In the genomic region with DNA sequence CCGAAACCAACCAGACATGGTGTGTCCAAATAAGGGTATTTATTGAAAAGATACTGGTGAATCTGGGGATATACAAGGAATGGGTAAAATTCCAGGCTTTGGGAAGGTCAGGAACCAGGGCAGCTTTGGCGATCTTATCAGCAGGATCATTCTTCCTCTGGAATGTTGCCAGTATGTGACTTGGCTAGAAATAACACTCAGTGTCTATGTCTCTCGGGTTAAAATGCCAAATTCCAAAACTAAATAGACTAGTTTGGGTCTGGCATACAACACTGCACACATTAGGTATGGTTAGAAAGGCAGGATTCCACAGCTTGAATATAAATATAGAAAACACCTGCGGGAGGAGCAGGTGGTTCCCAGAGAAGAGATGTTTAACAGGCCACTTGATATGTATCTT, we compare ENCODE assay signal across 20 cellular contexts.
A peak's percentile ranks its signal among the peaks of the same experiment; 100 is the strongest.
DNase-seq lines count a peak whose midpoint lies in the region; ATAC-seq, FAIRE-seq and TF ChIP-seq lines count a peak whose summit lies in the region.
"Had no signal": no experiment of that assay in that cellular context is flagged by ENCODE, and none has a peak within 500 bp of the region (broad histone marks: within the 10 kb centered on the region; RNA-seq: fewer than 3 reads in every experiment).

No MANE protein-coding gene starts in this region.

- no peak for TF ChIP-seq RAD21 in Ishikawa (IDR thresholded peaks at IDR 0.05; ENCODE audit: low read depth)

- 71 to 86% methylated on average over 2 of the region's 4 CpGs for WGBS in mesodermal cell (ENCODE audit: insufficient coverage in 2 of 2), 2 experiments

- H3K9me3 ChIP-seq in mesodermal cell (ENCODE audit: control insufficient read depth, low read length) (no peaks in the 10 kb centered on the region), T-helper 17 cell (ENCODE audit: control insufficient read depth, low read length, poor library complexity, severe bottlenecking) (no peaks in the 10 kb centered on the region)
- H3K9me3 ChIP-seq: prostate gland, transverse colon had no signal

- peak overlapping the region; percentile 55 for H3K27ac ChIP-seq in mesodermal cell (ENCODE audit: low read depth, low read length, severe bottlenecking)
- H3K27ac ChIP-seq: 22Rv1, prostate gland, transverse colon had no signal

- no peaks in the 10 kb centered on the region for H3K27me3 Mint-ChIP-seq in T-helper 17 cell

- FAIRE-seq in RCC 7860 (lab: Jason Lieb, UNC) = peak; percentile 50
- FAIRE-seq: endometrium had no signal

- no peaks in the 10 kb centered on the region for H3K36me3 ChIP-seq in mesodermal cell (ENCODE audit: control insufficient read depth, insufficient read depth, low read length)
- H3K36me3 ChIP-seq: prostate gland, transverse colon had no signal

- peaks cover 25% of the 10 kb centered on the region for H3K4me1 ChIP-seq in mesodermal cell (ENCODE audit: control insufficient read depth, insufficient read depth, low read length, poor library complexity, severe bottlenecking)
- H3K4me1 ChIP-seq: prostate gland had no signal

- DNase-seq in DMS 273 (lab: John Stamatoyannopoulos, UW; ENCODE audit: unreplicated experiment) (peak; percentile 56), DMS 273 treated with DMSO at 0.1 percent for 48 hours (lab: John Stamatoyannopoulos, UW) (no peak), RCC 7860 (ENCODE audit: low spot score) (peak; percentile 43), T-helper 17 cell (no peak), iPS-NIHi11 (ENCODE audit: low spot score) (no peak)
- no peak for DNase-seq in activated CD8-positive, alpha-beta memory T cell treated with anti-CD3 and anti-CD28 coated beads, Interleukin-2, amount 50 U/mL, for 48 hours
- DNase-seq: activated CD4-positive, alpha-beta T cell treated with anti-CD3 and anti-CD28 coated beads for 1 hour; activated gamma-delta T cell treated with Interleukin-2 at 50 U/mL for 16 hours; aorta; Kasumi-1; transverse colon had no signal

- H3K4me1 Mint-ChIP-seq in T-helper 17 cell = peaks cover 33% of the 10 kb centered on the region
- H3K4me1 Mint-ChIP-seq: GM23338 had no signal

- peaks cover 2% of the 10 kb centered on the region for H3K36me3 Mint-ChIP-seq in T-helper 17 cell (ENCODE audit: low read depth)
- H3K36me3 Mint-ChIP-seq: CD14-positive monocyte; natural killer cell treated with Interleukin-12 subunit alpha and Interleukin-12 subunit beta and Interleukin-15 and Interleukin-18, amount 100 ng/mL, for 72 hours; stimulated activated effector memory CD8-positive, alpha-beta T cell treated with anti-CD3 and anti-CD28 coated beads, Interleukin-12 subunit alpha, Interleukin-12 subunit beta, amount 100 ng/mL, for 72 hours had no signal

- H3K4me3 Mint-ChIP-seq in T-helper 17 cell = no peak overlapping the region
- H3K4me3 Mint-ChIP-seq: CD14-positive monocyte; GM23338; natural killer cell treated with Interleukin-12 subunit alpha and Interleukin-12 subunit beta and Interleukin-15 and Interleukin-18, amount 100 ng/mL, for 72 hours; stimulated activated effector memory CD8-positive, alpha-beta T cell treated with anti-CD3 and anti-CD28 coated beads, Interleukin-12 subunit alpha, Interleukin-12 subunit beta, amount 100 ng/mL, for 72 hours had no signal

- ATAC-seq in T-helper 17 cell = no peak
- ATAC-seq: GM23338; natural killer cell treated with Interleukin-12 subunit alpha and Interleukin-12 subunit beta and Interleukin-15 and Interleukin-18, amount 100 ng/mL, for 72 hours; stimulated activated effector memory CD8-positive, alpha-beta T cell treated with anti-CD3 and anti-CD28 coated beads, Interleukin-12 subunit alpha, Interleukin-12 subunit beta, amount 100 ng/mL, for 72 hours had no signal

- H3K27ac Mint-ChIP-seq in T-helper 17 cell = no peak overlapping the region
- H3K27ac Mint-ChIP-seq: CD14-positive monocyte; GM23338; natural killer cell treated with Interleukin-12 subunit alpha and Interleukin-12 subunit beta and Interleukin-15 and Interleukin-18, amount 100 ng/mL, for 72 hours; stimulated activated effector memory CD8-positive, alpha-beta T cell treated with anti-CD3 and anti-CD28 coated beads, Interleukin-12 subunit alpha, Interleukin-12 subunit beta, amount 100 ng/mL, for 72 hours had no signal

- H3K4me3 ChIP-seq in mesodermal cell (ENCODE audit: extremely low read depth, insufficient read depth, low read length, poor library complexity, severe bottlenecking) = no peak overlapping the region
- H3K4me3 ChIP-seq: GM23338, prostate gland, transverse colon had no signal

- TF ChIP-seq EP300 in Ishikawa (IDR thresholded peaks at IDR 0.05; ENCODE audit: borderline replicate concordance) = no peak

TF ChIP-seq in Ishikawa, 13 proteins besides CTCF, POLR2A, EP300 and RAD21:
- TF ChIP-seq TEAD4 (IDR thresholded peaks at IDR 0.05) (peak; percentile 5; the same call in 1 of the 2 replicates), NFIC (IDR thresholded peaks at IDR 0.05) (peak; percentile 54; the same call in 1 of the 2 replicates)
- TF ChIP-seq, protein P1, sequence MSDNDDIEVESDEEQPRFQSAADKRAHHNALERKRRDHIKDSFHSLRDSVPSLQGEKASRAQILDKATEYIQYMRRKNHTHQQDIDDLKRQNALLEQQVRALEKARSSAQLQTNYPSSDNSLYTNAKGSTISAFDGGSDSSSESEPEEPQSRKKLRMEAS (IDR thresholded peaks at IDR 0.05) = no peak
TF ChIP-seq in Ishikawa: peak in this region for 2.

Comparison
In these comparisons a context has a peak if more than half of its experiments do, and no peak if none do; other contexts are left out.
1. DNase-seq: peak in DMS 273 (single experiment) and RCC 7860 (single experiment); none in DMS 273 treated with DMSO at 0.1 percent for 48 hours (single experiment), T-helper 17 cell (0 of 3), activated CD8-positive, alpha-beta memory T cell treated with anti-CD3 and anti-CD28 coated beads, Interleukin-2, amount 50 U/mL, for 48 hours (single experiment) and iPS-NIHi11 (single experiment).